ENCODE assay signal across 21 cellular contexts in genomic region chr9:130319944-130320696, GRCh38. TPM values are rescaled to one million over a fixed set of nuclear protein-coding genes. Genes with fewer than 3 reads are reported as not detected.
A peak's percentile ranks its signal among the peaks of the same experiment; 100 is the strongest.
DNase-seq lines count a peak whose midpoint lies in the region; ATAC-seq, FAIRE-seq and TF ChIP-seq lines count a peak whose summit lies in the region.
"Had no signal": no experiment of that assay in that cellular context is flagged by ENCODE, and none has a peak within 500 bp of the region (broad histone marks: within the 10 kb centered on the region; RNA-seq: fewer than 3 reads in every experiment).

No MANE protein-coding gene starts in this region.

- H3K14ac ChIP-seq in H1 (ENCODE audit: insufficient read length) (no peak overlapping the region), mesenchymal stem cell (ENCODE audit: low read length in 2 of 2) (no peak overlapping the region)

- WGBS in H1 (ENCODE audit: extremely low coverage in 1 of 2, insufficient coverage in 1 of 2, insufficient read length in 1 of 2, insufficient replicate concordance in 2 of 2, low coverage in 1 of 2, low lambda C conversion rate in 2 of 2, missing lambda C conversion rate in 1 of 2), 2 experiments = 92% methylated on average over 17 of the region's 17 CpGs; no CpG with 5 or more reads in 1 of the 2 experiments
- WGBS in mesenchymal stem cell = 89% methylated on average over 16 of the region's 17 CpGs

- TF ChIP-seq RAD21 in H1 (IDR thresholded peaks at IDR 0.05 in 1 of 2, conservative IDR thresholded peaks at IDR 0.05 in 1 of 2; ENCODE audit: low read depth in 2 of 2, low read length in 2 of 2) = no peak

- H3K23me2 ChIP-seq in H1 (ENCODE audit: low read depth, low read length) = no peaks in the 10 kb centered on the region

- no peak overlapping the region for H2AFZ ChIP-seq in H1 (ENCODE audit: low read length)
- no peak overlapping the region for H2AFZ ChIP-seq in mesenchymal stem cell (ENCODE audit: low read depth, low read length)

- intact Hi-C loops in Right ventricle myocardium inferior (cut with DNase I) (no loop called here), sciatic nerve (cut with DNase I) (loop anchor here (5.0 kb wide), 1 partner anchor 1177 kb away; no protein-coding TSS in a partner anchor)

- no peaks in the 10 kb centered on the region for H3K36me3 ChIP-seq in right atrium auricular region
- 0 out of 8 replicates have a peak, but pooled peaks cover 0 to 2% (median 0%) of the 10 kb centered on the region in 4 experiments for H3K36me3 ChIP-seq in H1 (ENCODE audit: control insufficient read depth in 2 of 4, insufficient read depth in 4 of 4, low read length in 3 of 4)
- H3K36me3 ChIP-seq in muscle layer of colon (ENCODE audit: insufficient read depth, low read length) = peaks cover 14% of the 10 kb centered on the region
- no peaks in the 10 kb centered on the region for H3K36me3 ChIP-seq in mesenchymal stem cell (ENCODE audit: control insufficient read depth in 1 of 2, insufficient read depth in 2 of 2, low read depth in 1 of 2, low read length in 2 of 2)
- H3K36me3 ChIP-seq: Peyer's patch, SJCRH30 had no signal

- peak overlapping the region; percentile 80; the same call in 1 of the 2 replicates for H4K8ac ChIP-seq in H1 (ENCODE audit: extremely low read depth, insufficient read depth, low read length)
- H4K8ac ChIP-seq in mesenchymal stem cell (ENCODE audit: low read length) = no peak overlapping the region

- H3K27ac ChIP-seq in right atrium auricular region = peak overlapping the region in 1 of 2 donors; percentile 9
- H3K27ac ChIP-seq in H1 (ENCODE audit: low read depth, low read length) = no peak overlapping the region
- H3K27ac ChIP-seq in muscle layer of colon (ENCODE audit: low read depth, low read length) = peak overlapping the region; percentile 15
- no peak overlapping the region for H3K27ac ChIP-seq in mesenchymal stem cell (ENCODE audit: low read length, poor library complexity, severe bottlenecking)
- H3K27ac ChIP-seq: Peyer's patch, SJCRH30 had no signal

- H2AK5ac ChIP-seq in H1 (ENCODE audit: low read depth, low read length) = no peak overlapping the region
- H2AK5ac ChIP-seq in mesenchymal stem cell (ENCODE audit: low read length, severe bottlenecking) = no peak overlapping the region

- peaks cover 0 to 5% of the 10 kb centered on the region in 2 experiments for H4K20me1 ChIP-seq in H1 (replicated peaks in 1 of 2; ENCODE audit: control insufficient read depth in 1 of 2, insufficient read depth in 2 of 2, low read length in 2 of 2)

- TF ChIP-seq CTCF in right atrium auricular region (IDR thresholded peaks at IDR 0.05) (no peak), H1 (IDR thresholded peaks at IDR 0.05; ENCODE audit: control extremely low read depth in 1 of 3, insufficient read depth in 1 of 3, low read depth in 1 of 3, low read length in 3 of 3) (no peak)

- no peaks in the 10 kb centered on the region for H3K27me3 ChIP-seq in right atrium auricular region
- no peaks in the 10 kb centered on the region for H3K27me3 ChIP-seq in H1 (replicated peaks in 1 of 4; ENCODE audit: control insufficient read depth in 3 of 4, extremely low read depth in 1 of 4, insufficient read depth in 3 of 4, low read length in 3 of 4)
- H3K27me3 ChIP-seq in muscle layer of colon (ENCODE audit: control insufficient read depth in 1 of 2, insufficient read depth in 2 of 2, low read length in 2 of 2) = no peaks in the 10 kb centered on the region
- peaks cover 70 to 94% of the 10 kb centered on the region in 2 experiments for H3K27me3 ChIP-seq in mesenchymal stem cell (ENCODE audit: control insufficient read depth in 1 of 2, insufficient read depth in 1 of 2, low read length in 2 of 2)
- H3K27me3 ChIP-seq: Peyer's patch, SJCRH30 had no signal

- H3K4me1 ChIP-seq in right atrium auricular region (peaks cover 0 to 10% of the 10 kb centered on the region in 2 donors), H1 (replicated peaks in 1 of 4; ENCODE audit: control insufficient read depth in 3 of 4, insufficient read depth in 4 of 4, low read length in 3 of 4) (peaks cover 0 to 12% (median 2%) of the 10 kb centered on the region in 4 experiments; a peak in 4 of 7 replicates), muscle layer of colon (ENCODE audit: insufficient read depth, low read length) (peaks cover 34% of the 10 kb centered on the region), mesenchymal stem cell (ENCODE audit: control insufficient read depth, insufficient read depth, low read depth, low read length) (peaks cover 4% of the 10 kb centered on the region)

- H3K4me2 ChIP-seq in H1 (ENCODE audit: insufficient read depth in 1 of 2, low read depth in 2 of 2, low read length in 2 of 2) = no peak overlapping the region
- H3K4me2 ChIP-seq in mesenchymal stem cell (ENCODE audit: low read length, poor library complexity, severe bottlenecking) = no peak overlapping the region

- H3K9ac ChIP-seq in H1 (replicated peaks in 1 of 4; ENCODE audit: extremely low read depth in 1 of 4, low read depth in 3 of 4, low read length in 3 of 4) = no peak overlapping the region
- no peak overlapping the region for H3K9ac ChIP-seq in muscle layer of colon (ENCODE audit: low read length)
- H3K9ac ChIP-seq in mesenchymal stem cell (ENCODE audit: low read length) = no peak overlapping the region

- H3K18ac ChIP-seq in H1 (ENCODE audit: extremely low read depth, low read length) = no peak overlapping the region; the same call in 1 of the 2 replicates
- no peak overlapping the region for H3K18ac ChIP-seq in mesenchymal stem cell (ENCODE audit: low read depth in 1 of 2, low read length in 2 of 2)

- ATAC-seq in Right ventricle myocardium inferior (no peak), sciatic nerve (no peak), HG03045 (IDR thresholded peaks at IDR 0.05; ENCODE audit: unreplicated experiment) (no peak)

- no peak overlapping the region for H2BK20ac ChIP-seq in H1 (ENCODE audit: low read length)

- H3K23ac ChIP-seq in H1 (ENCODE audit: insufficient read length) (no peak overlapping the region), mesenchymal stem cell (ENCODE audit: low read length in 2 of 2) (no peak overlapping the region)

- no peak overlapping the region for H2BK120ac ChIP-seq in H1 (replicated peaks; ENCODE audit: low read depth, low read length)
- no peak overlapping the region for H2BK120ac ChIP-seq in mesenchymal stem cell (ENCODE audit: low read depth, low read length)

- POLR2A ChIA-PET in H1 (lab: Charles Lee; ENCODE audit: partially characterized antibody) = no interaction called here

- DNase-seq in Right ventricle myocardium inferior (ENCODE audit: missing footprints) (peak; percentile 66), right atrium auricular region (ENCODE audit: low spot score) (no peak), H1 (ENCODE audit: low read depth in 1 of 2, low spot score in 2 of 2) (no peak), mesenchymal stem cell (no peak), sciatic nerve (ENCODE audit: low spot score) (no peak), HPDE6-E6E7 (ENCODE audit: extremely low spot score) (no peak)
- DNase-seq: CD4-positive, CD25-positive, alpha-beta regulatory T cell; DMS79; Karpas-422; NCI-H1694; NCI-H2081; NCI-H2171; NCI-H345; NCI-H774; Peyer's patch had no signal

- no peaks in the 10 kb centered on the region for H3K79me1 ChIP-seq in H1 (ENCODE audit: low read depth, low read length)
- H3K79me1 ChIP-seq in mesenchymal stem cell (replicated peaks; ENCODE audit: low read length, poor library complexity, severe bottlenecking) = no peaks in the 10 kb centered on the region

- H2BK12ac ChIP-seq in H1 (ENCODE audit: low read depth, low read length) (no peak overlapping the region), mesenchymal stem cell (ENCODE audit: low read length in 2 of 2) (no peak overlapping the region)

- no peak for TF ChIP-seq EP300 in H1 (IDR thresholded peaks at IDR 0.05; ENCODE audit: borderline replicate concordance in 1 of 2, low read depth in 2 of 2, low read length in 2 of 2)

- H3K4ac ChIP-seq in H1 (replicated peaks; ENCODE audit: insufficient read length, low read depth, low read length) (no peak overlapping the region), mesenchymal stem cell (ENCODE audit: low read depth in 1 of 2, low read length in 2 of 2) (no peak overlapping the region)

- H3K56ac ChIP-seq in H1 (replicated peaks; ENCODE audit: insufficient read length, low read depth, low read length) = no peak overlapping the region

- CTCF ChIA-PET in H1 (lab: Charles Lee; ENCODE audit: partially characterized antibody) = interaction anchor here (1.0 to 6.6 kb wide), 14 partner anchors 7 to 213 kb away, joined by 3 to 47 read pairs (median 4); no protein-coding TSS in a partner anchor

- no peak for TF ChIP-seq POLR2A in H1 (IDR thresholded peaks at IDR 0.05; ENCODE audit: control extremely low read depth in 1 of 2, low read depth in 2 of 2, low read length in 2 of 2)

- no peak for FAIRE-seq in H1 (lab: Jason Lieb, UNC)

- H4K5ac ChIP-seq in H1 (ENCODE audit: insufficient read length, low read depth, low read length) = no peak overlapping the region

- H2BK15ac ChIP-seq in H1 (ENCODE audit: low read length) (0 out of 2 replicates have a peak overlapping the region, but pooled peaks have one; percentile 16), mesenchymal stem cell (ENCODE audit: low read depth, poor library complexity, severe bottlenecking) (no peak overlapping the region)

- no peak overlapping the region for H4K91ac ChIP-seq in H1 (replicated peaks; ENCODE audit: insufficient read length, low read length)
- no peak overlapping the region for H4K91ac ChIP-seq in mesenchymal stem cell (ENCODE audit: low read length)

- no peaks in the 10 kb centered on the region for H3K9me3 ChIP-seq in right atrium auricular region
- no peaks in the 10 kb centered on the region for H3K9me3 ChIP-seq in H1 (ENCODE audit: insufficient read depth in 2 of 2, low read depth in 1 of 2, low read length in 1 of 2)
- H3K9me3 ChIP-seq in muscle layer of colon (ENCODE audit: low read length) = no peaks in the 10 kb centered on the region
- no peaks in the 10 kb centered on the region for H3K9me3 ChIP-seq in mesenchymal stem cell (ENCODE audit: control insufficient read depth, low read length)
- H3K9me3 ChIP-seq: Peyer's patch, SJCRH30 had no signal

- no peak overlapping the region for H2BK5ac ChIP-seq in H1 (ENCODE audit: low read depth, low read length)
- H2BK5ac ChIP-seq in mesenchymal stem cell (ENCODE audit: low read depth, low read length, poor library complexity, severe bottlenecking) = no peak overlapping the region

- H3K79me2 ChIP-seq in H1 (ENCODE audit: control insufficient read depth in 1 of 2, insufficient read depth in 2 of 2, low read length in 2 of 2) = no peaks in the 10 kb centered on the region

- H3K4me3 ChIP-seq in right atrium auricular region (no peak overlapping the region), H1 (ENCODE audit: extremely low read depth in 1 of 4, insufficient read depth in 2 of 4, low read depth in 3 of 4, low read length in 4 of 4) (no peak overlapping the region), muscle layer of colon (ENCODE audit: low read depth in 1 of 2, low read length in 2 of 2) (no peak overlapping the region), mesenchymal stem cell (ENCODE audit: insufficient read depth in 1 of 2, low read depth in 1 of 2, low read length in 2 of 2) (no peak overlapping the region)
- H3K4me3 ChIP-seq: Peyer's patch, SJCRH30 had no signal

RNA-seq across cellular contexts. Expression of gene HMCN2, which starts 54.6 kb away (rescaled TPM):
- total RNA-seq in Right ventricle myocardium inferior (5.7 TPM), right atrium auricular region (1 to 10 TPM; 1.3 to 7.3 TPM), sciatic nerve (3.3 TPM)
- 7.9 and 9.1 TPM in 2 replicates for total RNA-seq in H1 (2021; fragmentation: NEBNext Ultra II Directional; extraction: Animal tissue kit (Norgen Biotek cat#: 25700))
- polyA plus RNA-seq in H1 (2011; rRNA removed) = 5.0 and 8.3 TPM in 2 replicates
- 6.4 TPM for polyA plus RNA-seq in H1 (2011; cell fraction: cytosol; rRNA removed)
- 60.8 TPM for polyA plus RNA-seq in H1 (2011; cell fraction: nucleus; rRNA removed)
- polyA plus RNA-seq in H1 (2012, experiment 1 of 2) = 3.3 to 10.7 TPM (median 7.7 TPM) in 4 replicates
- 2.3 TPM for polyA plus RNA-seq in H1 (2012, experiment 2 of 2)
- polyA plus RNA-seq in H1 (2013, experiment 1 of 2) = 3.8 TPM
- polyA plus RNA-seq in H1 (2013, experiment 2 of 2) = 2.5 TPM
- 4.6 and 7.6 TPM in 2 replicates for polyA minus RNA-seq in H1 (2011; rRNA and poly(A)+ RNA removed)
- 9.8 TPM for polyA minus RNA-seq in H1 (2011; cell fraction: cytosol; rRNA and poly(A)+ RNA removed)
- 25.3 TPM for polyA minus RNA-seq in H1 (2011; cell fraction: nucleus; rRNA and poly(A)+ RNA removed)
- 0.06 TPM for polyA plus RNA-seq in mesenchymal stem cell (2013, experiment 1 of 2)
- 0.10 TPM for polyA plus RNA-seq in mesenchymal stem cell (2013, experiment 2 of 2)
- total RNA-seq: CD4-positive, CD25-positive, alpha-beta regulatory T cell; M059J; OCI-LY7 had no signal
- polyA plus RNA-seq: CD4-positive, CD25-positive, alpha-beta regulatory T cell; IgD-negative memory B cell had no signal
